Comparison of ENCODE assay signal across 24 cellular contexts in genomic region chr18:34993289-34993688, GRCh38. TPM values are rescaled to one million over a fixed set of nuclear protein-coding genes. Genes with fewer than 3 reads are reported as not detected.
A peak's percentile ranks its signal among the peaks of the same experiment; 100 is the strongest.
DNase-seq lines count a peak whose midpoint lies in the region; ATAC-seq and TF ChIP-seq lines count a peak whose summit lies in the region.
"Had no signal": no experiment of that assay in that cellular context is flagged by ENCODE, and none has a peak within 500 bp of the region (broad histone marks: within the 10 kb centered on the region; RNA-seq: fewer than 3 reads in every experiment).

No MANE protein-coding gene starts in this region.

- no peak for TF ChIP-seq CTCF in mammary epithelial cell (conservative IDR thresholded peaks at IDR 0.05 in 1 of 2, IDR thresholded peaks at IDR 0.05 in 1 of 2; ENCODE audit: extremely low read depth in 1 of 2, insufficient read depth in 1 of 2, low read depth in 1 of 2, low read length in 2 of 2)
- TF ChIP-seq CTCF in CD8-positive, alpha-beta T cell (IDR thresholded peaks at IDR 0.05) = no peak

- no peak overlapping the region for H2AFZ ChIP-seq in mammary epithelial cell (ENCODE audit: low read depth, low read length)

- POLR2A ChIA-PET in CD8-positive, alpha-beta T cell (lab: Charles Lee) = no interaction called here

- H3K4me1 Mint-ChIP-seq in activated naive CD4-positive, alpha-beta T cell treated with anti-CD3 and anti-CD28 coated beads, Interleukin-2, amount 10 ng/mL, durations not matched to agents 7 days and 5 days = no peaks in the 10 kb centered on the region
- H3K4me1 Mint-ChIP-seq in stimulated activated naive CD8-positive, alpha-beta T cell treated with anti-CD3 and anti-CD28 coated beads, Interleukin-15, Interleukin-2, amounts not matched to agents 100 ng/mL and 50 ng/mL, for 24 hours (ENCODE audit: low read depth) = peaks cover 7% of the 10 kb centered on the region
- no peaks in the 10 kb centered on the region for H3K4me1 Mint-ChIP-seq in CD8-positive, alpha-beta T cell (ENCODE audit: low read depth)
- H3K4me1 Mint-ChIP-seq: CD4-positive, CD25-positive, alpha-beta regulatory T cell had no signal

- H3K79me2 ChIP-seq in mammary epithelial cell (ENCODE audit: insufficient read depth, low read length) = no peaks in the 10 kb centered on the region

- intact Hi-C loops in mammary epithelial cell (cut with micrococcal nuclease) = loop anchor here (10.0 kb wide), 1 partner anchor 52 kb away; the partner anchor contains the start of gene MAPRE2
- intact Hi-C loops in CD8-positive, alpha-beta T cell (cut with DNase I, micrococcal nuclease) = no loop called here

- no peaks in the 10 kb centered on the region for H3K27me3 Mint-ChIP-seq in activated naive CD4-positive, alpha-beta T cell treated with anti-CD3 and anti-CD28 coated beads, Interleukin-2, amount 10 ng/mL, durations not matched to agents 7 days and 5 days
- H3K27me3 Mint-ChIP-seq in stimulated activated naive CD8-positive, alpha-beta T cell treated with anti-CD3 and anti-CD28 coated beads, Interleukin-15, Interleukin-2, amounts not matched to agents 100 ng/mL and 50 ng/mL, for 24 hours = no peaks in the 10 kb centered on the region
- peaks cover 2% of the 10 kb centered on the region for H3K27me3 Mint-ChIP-seq in CD8-positive, alpha-beta T cell (ENCODE audit: low read depth)

- H3K36me3 Mint-ChIP-seq in activated naive CD4-positive, alpha-beta T cell treated with anti-CD3 and anti-CD28 coated beads, Interleukin-2, amount 50 U/mL, for 72 hours = no peaks in the 10 kb centered on the region
- H3K36me3 Mint-ChIP-seq in activated naive CD4-positive, alpha-beta T cell treated with anti-CD3 and anti-CD28 coated beads, Interleukin-2, amount 10 ng/mL, durations not matched to agents 7 days and 5 days = no peaks in the 10 kb centered on the region
- H3K36me3 Mint-ChIP-seq in stimulated activated naive CD8-positive, alpha-beta T cell treated with anti-CD3 and anti-CD28 coated beads, Interleukin-15, Interleukin-2, amounts not matched to agents 100 ng/mL and 50 ng/mL, for 24 hours (ENCODE audit: low read depth) = no peaks in the 10 kb centered on the region
- no peaks in the 10 kb centered on the region for H3K36me3 Mint-ChIP-seq in CD8-positive, alpha-beta T cell
- H3K36me3 Mint-ChIP-seq: CD4-positive, CD25-positive, alpha-beta regulatory T cell had no signal

- no peak for DNase-seq in activated naive CD4-positive, alpha-beta T cell treated with anti-CD3 and anti-CD28 coated beads, Interleukin-2, amount 50 U/mL, for 72 hours (ENCODE audit: low spot score in 2 of 2)
- DNase-seq in activated naive CD4-positive, alpha-beta T cell treated with anti-CD3 and anti-CD28 coated beads, Interleukin-2, amount 10 ng/mL, durations not matched to agents 7 days and 5 days = no peak
- peak; percentile 25 for DNase-seq in NOMO-1 treated with dmso at 0.1 percent for 144 hours (lab: John Stamatoyannopoulos, UW; ENCODE audit: unreplicated experiment)
- peak; percentile 74 for DNase-seq in mammary epithelial cell
- no peak for DNase-seq in CD8-positive, alpha-beta T cell
- DNase-seq in ACHN = no peak
- DNase-seq: activated CD4-positive, alpha-beta T cell treated with anti-CD3 and anti-CD28 coated beads, Interleukin-2, amount 50 U/mL, for 4 hours; activated naive CD4-positive, alpha-beta T cell treated with anti-CD3 and anti-CD28 coated beads for 36 hours; CD4-positive, CD25-positive, alpha-beta regulatory T cell; effector CD4-positive, alpha-beta T cell; KG1; mesenchymal stem cell; NCI-H1105 treated with DMSO at 0.1 percent for 48 hours; NCI-H2107; NCI-H510A treated with DMSO at 0.1 percent for 48 hours; NK-92 treated with Interleukin-12 subunit alpha and Interleukin-12 subunit beta, amount 100 ng/mL, for 24 hours; right lobe of liver; stimulated activated naive CD4-positive, alpha-beta T cell; T-helper 1 cell had no signal

- CTCF ChIA-PET in activated naive CD4-positive, alpha-beta T cell treated with anti-CD3 and anti-CD28 coated beads, Interleukin-2, amount 10 ng/mL, durations not matched to agents 7 days and 5 days (lab: Charles Lee) = interaction anchor here (1.3 kb wide), 2 partner anchors 18 to 150 kb away, joined by 3 read pairs; no protein-coding TSS in a partner anchor
- CTCF ChIA-PET in mammary epithelial cell (lab: Charles Lee; ENCODE audit: low non-redundant PET) = interaction anchor here (0.7 kb wide), 1 partner anchor 32 kb away, joined by 4 read pairs; no protein-coding TSS in a partner anchor
- CTCF ChIA-PET in CD8-positive, alpha-beta T cell (lab: Charles Lee) = no interaction called here

- no peaks in the 10 kb centered on the region for H3K36me3 ChIP-seq in mammary epithelial cell (ENCODE audit: insufficient read depth, low read length)
- no peaks in the 10 kb centered on the region for H3K36me3 ChIP-seq in CD8-positive, alpha-beta T cell (ENCODE audit: insufficient read depth, low read length)
- H3K36me3 ChIP-seq: ascending aorta, right lobe of liver, tibial nerve had no signal

- H3K9me3 Mint-ChIP-seq in activated naive CD4-positive, alpha-beta T cell treated with anti-CD3 and anti-CD28 coated beads, Interleukin-2, amount 50 U/mL, for 72 hours = no peaks in the 10 kb centered on the region
- H3K9me3 Mint-ChIP-seq in activated naive CD4-positive, alpha-beta T cell treated with anti-CD3 and anti-CD28 coated beads, Interleukin-2, amount 10 ng/mL, durations not matched to agents 7 days and 5 days = no peaks in the 10 kb centered on the region
- no peaks in the 10 kb centered on the region for H3K9me3 Mint-ChIP-seq in stimulated activated naive CD8-positive, alpha-beta T cell treated with anti-CD3 and anti-CD28 coated beads, Interleukin-15, Interleukin-2, amounts not matched to agents 100 ng/mL and 50 ng/mL, for 24 hours
- no peaks in the 10 kb centered on the region for H3K9me3 Mint-ChIP-seq in CD8-positive, alpha-beta T cell
- H3K9me3 Mint-ChIP-seq: activated naive CD4-positive, alpha-beta T cell treated with anti-CD3 and anti-CD28 coated beads for 36 hours had no signal

- dilution Hi-C loops in mammary epithelial cell (cut with HindIII; ENCODE audit: low sequenced_read_pairs) = no loop called here

- no TSS peak for BruUV-seq in mammary epithelial cell (replicated peaks; lab: Mats Ljungman, UMichigan)

- no peaks in the 10 kb centered on the region for H3K27me3 ChIP-seq in mammary epithelial cell (ENCODE audit: insufficient read depth, low read length)
- no peaks in the 10 kb centered on the region for H3K27me3 ChIP-seq in CD8-positive, alpha-beta T cell (ENCODE audit: insufficient read depth, low read length)
- H3K27me3 ChIP-seq: ascending aorta, right lobe of liver, tibial nerve had no signal

- H3K9ac ChIP-seq in mammary epithelial cell (ENCODE audit: insufficient read depth, low read length) = no peak overlapping the region

- no peak overlapping the region for H3K4me2 ChIP-seq in mammary epithelial cell (ENCODE audit: insufficient read depth, low read depth, low read length)

- H4K20me1 ChIP-seq in mammary epithelial cell (ENCODE audit: insufficient read depth, low read length) = no peaks in the 10 kb centered on the region

- H3K27ac ChIP-seq in mammary epithelial cell (ENCODE audit: insufficient read depth, low read depth, low read length) = peak overlapping the region; percentile 10
- no peak overlapping the region for H3K27ac ChIP-seq in CD8-positive, alpha-beta T cell (ENCODE audit: low read depth, low read length)
- H3K27ac ChIP-seq: ascending aorta, right lobe of liver, tibial nerve had no signal

- H3K9me3 ChIP-seq in mammary epithelial cell (replicated peaks; ENCODE audit: insufficient read depth, low read length) = no peaks in the 10 kb centered on the region
- H3K9me3 ChIP-seq in CD8-positive, alpha-beta T cell (ENCODE audit: low read length) = no peaks in the 10 kb centered on the region
- H3K9me3 ChIP-seq: ascending aorta, right lobe of liver, tibial nerve had no signal

- peak; percentile 79 to 97 for ATAC-seq in activated naive CD4-positive, alpha-beta T cell treated with anti-CD3 and anti-CD28 coated beads, Interleukin-2, amount 50 U/mL, for 72 hours
- ATAC-seq in CD8-positive, alpha-beta T cell = no peak
- no peak for ATAC-seq in GM19328 (IDR thresholded peaks at IDR 0.05; ENCODE audit: unreplicated experiment)
- ATAC-seq: right lobe of liver, Right ventricle myocardium inferior had no signal

- no peak overlapping the region for H3K27ac Mint-ChIP-seq in activated naive CD4-positive, alpha-beta T cell treated with anti-CD3 and anti-CD28 coated beads, Interleukin-2, amount 50 U/mL, for 72 hours
- no peak overlapping the region for H3K27ac Mint-ChIP-seq in activated naive CD4-positive, alpha-beta T cell treated with anti-CD3 and anti-CD28 coated beads, Interleukin-2, amount 10 ng/mL, durations not matched to agents 7 days and 5 days
- peak overlapping the region; percentile 28 for H3K27ac Mint-ChIP-seq in stimulated activated naive CD8-positive, alpha-beta T cell treated with anti-CD3 and anti-CD28 coated beads, Interleukin-15, Interleukin-2, amounts not matched to agents 100 ng/mL and 50 ng/mL, for 24 hours
- no peak overlapping the region for H3K27ac Mint-ChIP-seq in CD8-positive, alpha-beta T cell
- H3K27ac Mint-ChIP-seq: activated naive CD4-positive, alpha-beta T cell treated with anti-CD3 and anti-CD28 coated beads for 36 hours; CD4-positive, CD25-positive, alpha-beta regulatory T cell had no signal

- in situ Hi-C loops in mammary epithelial cell (cut with MboI; ENCODE audit: low sequenced_read_pairs in 2 of 2) (no loop called here), ACHN (cut with HindIII; ENCODE audit: low pct_ligation_motif_present, low pct_unique_long_range_greater_than_20kb, low sequenced_read_pairs) (no loop called here)

- no peak overlapping the region for H3K4me3 ChIP-seq in mammary epithelial cell (replicated peaks in 1 of 3; ENCODE audit: insufficient read depth in 1 of 3, low read depth in 2 of 3, low read length in 3 of 3)
- no peak overlapping the region for H3K4me3 ChIP-seq in CD8-positive, alpha-beta T cell (ENCODE audit: low read depth, low read length)
- H3K4me3 ChIP-seq: ascending aorta, right lobe of liver, tibial nerve had no signal

- H3K4me1 ChIP-seq in mammary epithelial cell (ENCODE audit: insufficient read depth, low read length) = peaks cover 23% of the 10 kb centered on the region
- no peaks in the 10 kb centered on the region for H3K4me1 ChIP-seq in CD8-positive, alpha-beta T cell (ENCODE audit: insufficient read depth, low read length)
- H3K4me1 ChIP-seq: right lobe of liver, tibial nerve had no signal

- no peak overlapping the region for H3K4me3 Mint-ChIP-seq in activated naive CD4-positive, alpha-beta T cell treated with anti-CD3 and anti-CD28 coated beads, Interleukin-2, amount 10 ng/mL, durations not matched to agents 7 days and 5 days
- no peak overlapping the region for H3K4me3 Mint-ChIP-seq in stimulated activated naive CD8-positive, alpha-beta T cell treated with anti-CD3 and anti-CD28 coated beads, Interleukin-15, Interleukin-2, amounts not matched to agents 100 ng/mL and 50 ng/mL, for 24 hours
- H3K4me3 Mint-ChIP-seq in CD8-positive, alpha-beta T cell = no peak overlapping the region
- H3K4me3 Mint-ChIP-seq: activated naive CD4-positive, alpha-beta T cell treated with anti-CD3 and anti-CD28 coated beads for 36 hours; CD4-positive, CD25-positive, alpha-beta regulatory T cell had no signal

- 34% methylated on average over 2 of the region's 2 CpGs for WGBS in mammary epithelial cell (ENCODE audit: low coverage, missing lambda C conversion rate)

RNA-seq across cellular contexts. Expression of gene MAPRE2, which starts 47.9 kb away (rescaled TPM):
- 10 to 100 TPM; 65.2 to 66.6 TPM for total RNA-seq in activated naive CD4-positive, alpha-beta T cell treated with anti-CD3 and anti-CD28 coated beads, Interleukin-2, amount 50 U/mL, for 72 hours
- total RNA-seq in mammary epithelial cell = 1 to 10 TPM; 5.0 to 7.3 TPM
- polyA plus RNA-seq in mammary epithelial cell = 14.0 TPM
- 51.5 TPM for polyA minus RNA-seq in mammary epithelial cell
- total RNA-seq in CD8-positive, alpha-beta T cell = 100 to 1,000 TPM; 137 to 145 TPM

Comparison
In these comparisons a context has a peak if more than half of its experiments do, and no peak if none do; other contexts are left out.
1. ATAC-seq: peak in activated naive CD4-positive, alpha-beta T cell treated with anti-CD3 and anti-CD28 coated beads, Interleukin-2, amount 50 U/mL, for 72 hours (2 of 2); none in CD8-positive, alpha-beta T cell (single experiment) and GM19328 (single experiment).
2. DNase-seq: peak in NOMO-1 treated with dmso at 0.1 percent for 144 hours (single experiment) and mammary epithelial cell (single experiment); none in activated naive CD4-positive, alpha-beta T cell treated with anti-CD3 and anti-CD28 coated beads, Interleukin-2, amount 50 U/mL, for 72 hours (0 of 2), activated naive CD4-positive, alpha-beta T cell treated with anti-CD3 and anti-CD28 coated beads, Interleukin-2, amount 10 ng/mL, durations not matched to agents 7 days and 5 days (single experiment), CD8-positive, alpha-beta T cell (0 of 7) and ACHN (single experiment).
3. RNA of gene MAPRE2, which starts 47.9 kb away (total RNA-seq): 137 to 145 TPM in CD8-positive, alpha-beta T cell and 65.2 to 66.6 TPM in activated naive CD4-positive, alpha-beta T cell treated with anti-CD3 and anti-CD28 coated beads, Interleukin-2, amount 50 U/mL, for 72 hours; 5.0 to 7.3 TPM in mammary epithelial cell; every median in the first group is over 4 times any median in the second.